Comparison of ENCODE assay signal across 11 cellular contexts in genomic region chr1:39392851-39393573, GRCh38.
A peak's percentile ranks its signal among the peaks of the same experiment; 100 is the strongest.
DNase-seq lines count a peak whose midpoint lies in the region; ATAC-seq and TF ChIP-seq lines count a peak whose summit lies in the region.
"Had no signal": no experiment of that assay in that cellular context is flagged by ENCODE, and none has a peak within 500 bp of the region (broad histone marks: within the 10 kb centered on the region; RNA-seq: fewer than 3 reads in every experiment).

No MANE protein-coding gene starts in this region.

- H3K27ac Mint-ChIP-seq in stimulated activated naive B cell treated with anti-CD40 and anti-IgM and Interleukin-4, amounts not matched to agents 10 μg/mL and 1 μg/mL and 100 μg/mL, for 72 hours = peak overlapping the region; percentile 68
- H3K27ac Mint-ChIP-seq: activated naive CD4-positive, alpha-beta T cell treated with anti-CD3 and anti-CD28 coated beads for 36 hours had no signal

- no peak overlapping the region for H3K9ac ChIP-seq in HUES6 (ENCODE audit: low read length)

- H3K4me1 Mint-ChIP-seq in stimulated activated naive B cell treated with anti-CD40 and anti-IgM and Interleukin-4, amounts not matched to agents 10 μg/mL and 1 μg/mL and 100 μg/mL, for 72 hours = peaks cover 42 to 58% of the 10 kb centered on the region in 2 donors

- peaks cover 22% of the 10 kb centered on the region for H3K36me3 ChIP-seq in HUES6 (ENCODE audit: control insufficient read depth, insufficient read depth, low read length)
- peaks cover 0 to 3% of the 10 kb centered on the region in 2 donors for H3K36me3 ChIP-seq in body of pancreas (replicated peaks in 1 of 2; ENCODE audit: insufficient read depth in 1 of 2, low read depth in 2 of 2)
- peaks cover under 1 to 13% of the 10 kb centered on the region in 2 donors for H3K36me3 ChIP-seq in lung (ENCODE audit: control insufficient read depth in 2 of 2, insufficient read depth in 2 of 2, low read length in 2 of 2)

- H3K27ac ChIP-seq in HUES6 (ENCODE audit: low read depth, low read length) = 0 out of 2 replicates have a peak overlapping the region, but pooled peaks have one; percentile 2
- H3K27ac ChIP-seq in body of pancreas = peak overlapping the region; percentile 35 to 86 (median 62)
- peak overlapping the region; percentile 68 to 81 for H3K27ac ChIP-seq in lung (ENCODE audit: low read depth in 1 of 2, low read length in 1 of 2)
- H3K27ac ChIP-seq: WERI-Rb-1 had no signal

- peaks cover 22 to 39% of the 10 kb centered on the region in 2 donors for H3K36me3 Mint-ChIP-seq in stimulated activated naive B cell treated with anti-CD40 and anti-IgM and Interleukin-4, amounts not matched to agents 10 μg/mL and 1 μg/mL and 100 μg/mL, for 72 hours

- no peak overlapping the region for H3K4me3 Mint-ChIP-seq in stimulated activated naive B cell treated with anti-CD40 and anti-IgM and Interleukin-4, amounts not matched to agents 10 μg/mL and 1 μg/mL and 100 μg/mL, for 72 hours
- H3K4me3 Mint-ChIP-seq: activated naive CD4-positive, alpha-beta T cell treated with anti-CD3 and anti-CD28 coated beads for 36 hours had no signal

- 46 to 70% methylated on average over 4 of the region's 4 CpGs for WGBS in body of pancreas, 2 donors
- 57 to 63% methylated on average over 4 of the region's 4 CpGs for WGBS in lung, 2 donors

- H3K4me1 ChIP-seq in HUES6 (ENCODE audit: control insufficient read depth, insufficient read depth, low read length) (peaks cover 61% of the 10 kb centered on the region), body of pancreas (peaks cover 62% of the 10 kb centered on the region), lung (ENCODE audit: control insufficient read depth in 2 of 2, insufficient read depth in 2 of 2, low read length in 2 of 2) (peaks cover 12 to 49% of the 10 kb centered on the region in 2 donors)

- H3K9me3 Mint-ChIP-seq in stimulated activated naive B cell treated with anti-CD40 and anti-IgM and Interleukin-4, amounts not matched to agents 10 μg/mL and 1 μg/mL and 100 μg/mL, for 72 hours = no peaks in the 10 kb centered on the region
- H3K9me3 Mint-ChIP-seq: activated naive CD4-positive, alpha-beta T cell treated with anti-CD3 and anti-CD28 coated beads for 36 hours had no signal

- H3K9me3 ChIP-seq in HUES6 (ENCODE audit: control insufficient read depth, insufficient read depth, low read depth, low read length) (no peaks in the 10 kb centered on the region), body of pancreas (no peaks in the 10 kb centered on the region), lung (ENCODE audit: control insufficient read depth in 2 of 2, insufficient read depth in 1 of 2, low read length in 1 of 2) (no peaks in the 10 kb centered on the region)

- TF ChIP-seq CTCF in body of pancreas (IDR thresholded peaks at IDR 0.05) (no peak), lung (IDR thresholded peaks at IDR 0.05; ENCODE audit: control extremely low read depth, extremely low read depth) (no peak)

- no peak overlapping the region for H3K4me3 ChIP-seq in HUES6 (ENCODE audit: low read depth, low read length)
- no peak overlapping the region for H3K4me3 ChIP-seq in body of pancreas
- no peak overlapping the region for H3K4me3 ChIP-seq in lung

- intact Hi-C loops in body of pancreas (cut with DNase I) = no loop called here

- DNase-seq in body of pancreas (no peak), lung (ENCODE audit: low spot score) (no peak), NK-92 (lab: John Stamatoyannopoulos, UW; ENCODE audit: unreplicated experiment) (no peak), HT-29 (ENCODE audit: low spot score) (no peak), RPMI8226 (no peak)
- no peak for DNase-seq in stimulated activated naive B cell treated with anti-CD40 and anti-IgM and Interleukin-4, amounts not matched to agents 10 μg/mL and 1 μg/mL and 100 μg/mL, for 72 hours
- DNase-seq: activated naive CD4-positive, alpha-beta T cell treated with anti-CD3 and anti-CD28 coated beads for 36 hours; stimulated activated CD4-positive, alpha-beta T cell treated with anti-CD3 and anti-CD28 coated beads, Interleukin-4, amount 100 ng/mL, for 4 hours; WERI-Rb-1 had no signal

- H3K27me3 Mint-ChIP-seq in stimulated activated naive B cell treated with anti-CD40 and anti-IgM and Interleukin-4, amounts not matched to agents 10 μg/mL and 1 μg/mL and 100 μg/mL, for 72 hours = no peaks in the 10 kb centered on the region

- ATAC-seq in body of pancreas = no peak
- ATAC-seq in lung (ENCODE audit: insufficient read depth, low FRiP score) = no peak
- ATAC-seq in stimulated activated naive B cell treated with anti-CD40 and anti-IgM and Interleukin-4, amounts not matched to agents 10 μg/mL and 1 μg/mL and 100 μg/mL, for 72 hours (replicated peaks) = no peak
- ATAC-seq in HG02938 (IDR thresholded peaks at IDR 0.05; ENCODE audit: unreplicated experiment) = no peak

- TF ChIP-seq POLR2A in body of pancreas (IDR thresholded peaks at IDR 0.05) = no peak

- H3K27me3 ChIP-seq in HUES6 (ENCODE audit: control insufficient read depth, insufficient read depth, low read length) (no peaks in the 10 kb centered on the region), body of pancreas (no peaks in the 10 kb centered on the region), lung (ENCODE audit: control insufficient read depth, insufficient read depth) (no peaks in the 10 kb centered on the region)

Comparison
In these comparisons a context has a peak if more than half of its experiments do, and no peak if none do; other contexts are left out.
1. H3K27ac ChIP-seq: peak in every context shown above with its lines; median percentile 74 in lung; 62 in body of pancreas; 2 in HUES6.